In genomic region chr1:22462928-22463327, GRCh38 we compare ENCODE assay signal across 29 cellular contexts.
"Had no signal": no experiment of that assay in that cellular context is flagged by ENCODE, and none has a peak within 500 bp of the region (broad histone marks: within the 10 kb centered on the region; RNA-seq: fewer than 3 reads in every experiment).

No MANE protein-coding gene starts in this region.

- DNase-seq: dermis blood vessel endothelial cell; dorsolateral prefrontal cortex; effector CD4-positive, alpha-beta T cell; effector memory CD8-positive, alpha-beta T cell; endodermal cell; erythroblast; esophagus squamous epithelium; foreskin fibroblast; foreskin melanocyte; gastrocnemius medialis; glutamatergic neuron; head of caudate nucleus; heart right ventricle; hippocampal formation; left cardiac atrium; left lung; left ventricle myocardium superior; lower lobe of right lung; mesenchymal stem cell; mucosa of descending colon; naive B cell had no signal

- H3K36me3 Mint-ChIP-seq: mesothelial cell of epicardium had no signal

- H3K27ac Mint-ChIP-seq: endodermal cell had no signal

- H3K27me3 Mint-ChIP-seq: effector memory CD8-positive, alpha-beta T cell; naive B cell had no signal

- H3K4me3 ChIP-seq: coronary artery, dorsolateral prefrontal cortex, esophagus squamous epithelium, gastrocnemius medialis, heart right ventricle, left lung, lower lobe of right lung, mucosa of descending colon had no signal

- H3K36me3 ChIP-seq: esophagus squamous epithelium, gastrocnemius medialis, heart right ventricle, lower lobe of right lung had no signal

- H3K4me1 ChIP-seq: lower lobe of right lung had no signal

- FAIRE-seq: colon, endometrium, islet of Langerhans, keratinocyte had no signal

- H3K9me3 ChIP-seq: gastrocnemius medialis, lower lobe of right lung had no signal

- H3K27ac ChIP-seq: coronary artery, dorsolateral prefrontal cortex, epithelial cell of prostate, esophagus squamous epithelium, gastrocnemius medialis, heart right ventricle, left lung, lower lobe of right lung had no signal

- ATAC-seq: effector memory CD8-positive, alpha-beta T cell; esophagus mucosa; gastrocnemius medialis; heart right ventricle; left cardiac atrium; left lung; left ventricle myocardium superior; lower lobe of right lung; mucosa of descending colon had no signal

- H3K4me3 Mint-ChIP-seq: effector memory CD8-positive, alpha-beta T cell; endodermal cell; mesothelial cell of epicardium; naive B cell had no signal

- H3K9me3 Mint-ChIP-seq: effector memory CD8-positive, alpha-beta T cell; endodermal cell had no signal

- H3K27me3 ChIP-seq: dorsolateral prefrontal cortex, esophagus squamous epithelium, gastrocnemius medialis, heart right ventricle, left lung had no signal
